Comparison of ENCODE assay signal across 26 cellular contexts in the genomic region with DNA sequence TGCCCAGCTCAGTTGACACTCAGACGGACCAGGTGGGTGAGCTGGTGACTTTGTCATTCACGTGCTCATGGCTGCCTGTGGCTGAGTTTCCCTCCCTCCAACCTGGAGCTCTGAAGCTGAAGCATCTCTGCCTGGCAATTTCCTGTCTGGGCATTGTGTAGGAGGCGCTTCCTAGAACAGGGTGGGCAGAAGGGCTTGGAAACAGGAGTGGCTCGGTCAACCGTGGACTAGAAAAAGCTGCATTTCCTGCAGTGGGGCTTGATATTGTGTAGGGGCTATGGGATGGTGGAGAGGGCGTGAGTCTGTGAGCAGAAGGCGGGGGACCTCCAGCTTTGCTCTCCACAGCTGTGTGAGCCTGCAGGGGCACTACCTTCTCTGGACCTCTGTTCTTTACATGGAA.
"Had no signal": no experiment of that assay in that cellular context is flagged by ENCODE, and none has a peak within 500 bp of the region (broad histone marks: within the 10 kb centered on the region; RNA-seq: fewer than 3 reads in every experiment).

No MANE protein-coding gene starts in this region.

- ATAC-seq: activated CD4-positive, alpha-beta T cell treated with anti-CD3 and anti-CD28 coated beads for 36 hours; body of pancreas; gastrocnemius medialis; naive thymus-derived CD4-positive, alpha-beta T cell; pancreas; sciatic nerve; stimulated activated naive CD8-positive, alpha-beta T cell treated with anti-CD3 and anti-CD28 coated beads, Interleukin-15, Interleukin-2, amounts not matched to agents 100 U/mL and 50 U/mL, for 24 hours had no signal

- H3K27ac Mint-ChIP-seq: activated CD4-positive, alpha-beta T cell treated with anti-CD3 and anti-CD28 coated beads for 36 hours; activated naive CD8-positive, alpha-beta T cell treated with anti-CD3 and anti-CD28 coated beads for 36 hours; mesothelial cell of epicardium; naive thymus-derived CD4-positive, alpha-beta T cell had no signal

- H3K4me1 ChIP-seq: adrenal gland, esophagus squamous epithelium, gastrocnemius medialis, prostate gland, testis, transverse colon had no signal

- H3K9me3 ChIP-seq: adrenal gland, body of pancreas, esophagus squamous epithelium, gastrocnemius medialis, pancreas, prostate gland, testis, transverse colon had no signal

- H3K36me3 ChIP-seq: adrenal gland, esophagus squamous epithelium, gastrocnemius medialis, pancreas, prostate gland, transverse colon had no signal

- H3K36me3 Mint-ChIP-seq: activated naive CD8-positive, alpha-beta T cell treated with anti-CD3 and anti-CD28 coated beads for 36 hours; mesothelial cell of epicardium; naive thymus-derived CD4-positive, alpha-beta T cell had no signal

- H3K27ac ChIP-seq: adrenal gland, body of pancreas, epithelial cell of prostate, esophagus squamous epithelium, gastrocnemius medialis, pancreas, prostate gland, skin epidermis, testis, transverse colon had no signal

- H3K4me3 ChIP-seq: adrenal gland, body of pancreas, esophagus squamous epithelium, gastrocnemius medialis, pancreas, prostate gland, skin epidermis, testis, transverse colon had no signal

- H3K4me3 Mint-ChIP-seq: activated CD4-positive, alpha-beta T cell treated with anti-CD3 and anti-CD28 coated beads for 36 hours; activated naive CD8-positive, alpha-beta T cell treated with anti-CD3 and anti-CD28 coated beads for 36 hours; mesothelial cell of epicardium; naive thymus-derived CD4-positive, alpha-beta T cell had no signal

- H3K27me3 Mint-ChIP-seq: activated CD4-positive, alpha-beta T cell treated with anti-CD3 and anti-CD28 coated beads for 36 hours; activated naive CD8-positive, alpha-beta T cell treated with anti-CD3 and anti-CD28 coated beads for 36 hours had no signal

- H3K4me1 Mint-ChIP-seq: activated CD4-positive, alpha-beta T cell treated with anti-CD3 and anti-CD28 coated beads for 36 hours; activated naive CD8-positive, alpha-beta T cell treated with anti-CD3 and anti-CD28 coated beads for 36 hours; mesothelial cell of epicardium; naive thymus-derived CD4-positive, alpha-beta T cell had no signal

- DNase-seq: activated CD4-positive, alpha-beta T cell treated with anti-CD3 and anti-CD28 coated beads for 36 hours; activated CD4-positive, CD25-positive, alpha-beta regulatory T cell; activated effector memory CD4-positive, alpha-beta T cell treated with Interleukin-2 at 50 U/mL for 16 hours; activated naive CD4-positive, alpha-beta T cell treated with Interleukin-2 at 50 U/mL for 16 hours; activated naive CD8-positive, alpha-beta T cell treated with anti-CD3 and anti-CD28 coated beads for 36 hours; adrenal gland; body of pancreas; dermis blood vessel endothelial cell; effector CD4-positive, alpha-beta T cell; esophagus squamous epithelium; gastrocnemius medialis; glutamatergic neuron; naive thymus-derived CD4-positive, alpha-beta T cell; nucleus accumbens; pancreas; retina; stimulated activated CD4-positive, alpha-beta T cell treated with anti-CD3 and anti-CD28 coated beads, Interleukin-12 subunit alpha, Interleukin-12 subunit beta, amount 100 ng/mL, for 4 hours; stimulated activated CD4-positive, alpha-beta T cell treated with anti-CD3 and anti-CD28 coated beads, Interleukin-4, amount 100 ng/mL, for 1 hour; stimulated activated naive CD8-positive, alpha-beta T cell treated with anti-CD3 and anti-CD28 coated beads, Interleukin-15, Interleukin-2, amounts not matched to agents 100 U/mL and 50 U/mL, for 24 hours; testis; transverse colon had no signal

- H3K9me3 Mint-ChIP-seq: activated naive CD8-positive, alpha-beta T cell treated with anti-CD3 and anti-CD28 coated beads for 36 hours; mesothelial cell of epicardium had no signal
